8 cellular contexts compared by ENCODE assay signal in the genomic region with DNA sequence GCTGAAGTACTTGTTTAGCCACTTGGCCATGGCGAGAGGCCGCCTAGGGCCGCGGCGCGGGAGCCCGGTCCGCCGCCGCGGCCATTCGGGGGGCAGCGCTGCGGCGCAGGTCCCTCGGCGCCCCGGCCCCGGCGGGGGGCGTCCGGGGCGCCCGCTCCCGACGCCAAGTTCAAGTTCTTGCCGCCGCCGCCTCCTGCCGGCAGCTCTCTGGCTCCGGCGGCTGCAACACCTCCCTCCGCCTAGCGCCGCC. TPM values are rescaled to one million over a fixed set of nuclear protein-coding genes. Genes with fewer than 3 reads are reported as not detected.
A peak's percentile ranks its signal among the peaks of the same experiment; 100 is the strongest.
DNase-seq lines count a peak whose midpoint lies in the region; ATAC-seq, FAIRE-seq and TF ChIP-seq lines count a peak whose summit lies in the region.

No MANE protein-coding gene starts in this region.

- POLR2A ChIA-PET in AG04449 (lab: Yijun Ruan, JAX) = interaction anchor here (0.7 to 1.9 kb wide), 8 partner anchors 42 to 332 kb away, joined by 3 to 6 read pairs (median 3); partner anchors contain the start of gene ALDH1B1

- peaks cover 7% of the 10 kb centered on the region for H3K36me3 Mint-ChIP-seq in stimulated activated memory B cell treated with anti-CD40 and anti-IgM and Interleukin-4, amounts not matched to agents 10 μg/mL and 1 μg/mL and 100 μg/mL, for 72 hours

- ATAC-seq in GM18511 (IDR thresholded peaks at IDR 0.05; ENCODE audit: unreplicated experiment) = peak; percentile 42
- ATAC-seq in HG03045 (IDR thresholded peaks at IDR 0.05; ENCODE audit: unreplicated experiment) = peak; percentile 38
- ATAC-seq in stimulated activated memory B cell treated with anti-CD40 and anti-IgM and Interleukin-4, amounts not matched to agents 10 μg/mL and 1 μg/mL and 100 μg/mL, for 72 hours = peak; percentile 47

- dilution Hi-C loops in keratinocyte (cut with MboI; ENCODE audit: extremely low pct_ligation_motif_present, low sequenced_read_pairs) = loop anchor here (25.0 kb wide), 1 partner anchor 94 kb away; no protein-coding TSS in a partner anchor

- intact Hi-C loops in breast epithelium (cut with DNase I; ENCODE audit: low total_unique reads) = loop anchor here (10.0 kb wide), 1 partner anchor 54 kb away; no protein-coding TSS in a partner anchor

- peaks cover 44% of the 10 kb centered on the region for H3K27me3 Mint-ChIP-seq in stimulated activated memory B cell treated with anti-CD40 and anti-IgM and Interleukin-4, amounts not matched to agents 10 μg/mL and 1 μg/mL and 100 μg/mL, for 72 hours

- H3K27ac ChIP-seq in SJCRH30 (peak overlapping the region; percentile 91), breast epithelium (peak overlapping the region; percentile 84 to 85), keratinocyte (ENCODE audit: control insufficient read depth, insufficient read depth, low read length) (peak overlapping the region; percentile 61)

- peak overlapping the region; percentile 89 for H3K4me2 ChIP-seq in keratinocyte (ENCODE audit: control insufficient read depth, extremely low read depth, insufficient read depth, low read depth, low read length)

- DNase-seq in AG04449 (ENCODE audit: low read depth, low spot score) (no peak), SJCRH30 (peak; percentile 39 to 61), breast epithelium (ENCODE audit: low spot score in 2 of 2) (no peak), keratinocyte (ENCODE audit: low read depth, low spot score) (no peak), OCI-M2 (lab: John Stamatoyannopoulos, UW; ENCODE audit: unreplicated experiment) (no peak)

- H3K9me1 ChIP-seq in keratinocyte (ENCODE audit: control insufficient read depth, extremely low read depth, insufficient read depth, low read length) = no peaks in the 10 kb centered on the region

- peak overlapping the region; percentile 84 for H3K9ac ChIP-seq in keratinocyte (ENCODE audit: control insufficient read depth, extremely low read depth, insufficient read depth, low read length)

- H3K4me1 Mint-ChIP-seq in stimulated activated memory B cell treated with anti-CD40 and anti-IgM and Interleukin-4, amounts not matched to agents 10 μg/mL and 1 μg/mL and 100 μg/mL, for 72 hours = peaks cover 28% of the 10 kb centered on the region

- H3K9me3 Mint-ChIP-seq in stimulated activated memory B cell treated with anti-CD40 and anti-IgM and Interleukin-4, amounts not matched to agents 10 μg/mL and 1 μg/mL and 100 μg/mL, for 72 hours = no peaks in the 10 kb centered on the region

- TF ChIP-seq CTCF in AG04449 (IDR thresholded peaks at IDR 0.05; ENCODE audit: insufficient read depth, low read length, missing control alignments) (peak; percentile 75), breast epithelium (IDR thresholded peaks at IDR 0.05) (no peak), keratinocyte (optimal IDR thresholded peaks at IDR 0.05 in 1 of 3, IDR thresholded peaks at IDR 0.05 in 1 of 3, conservative IDR thresholded peaks at IDR 0.05 in 1 of 3; ENCODE audit: extremely low read depth in 1 of 3, insufficient read depth in 2 of 3, low read length in 3 of 3) (peak in 2 of 3 experiments; percentile 52 to 65)

- H3K4me3 ChIP-seq in AG04449 (ENCODE audit: low read depth, low read length) (peak overlapping the region; percentile 85), SJCRH30 (peak overlapping the region; percentile 100), breast epithelium (peak overlapping the region; percentile 79 to 85 (median 84)), keratinocyte (ENCODE audit: control insufficient read depth in 2 of 3, extremely low read depth in 1 of 3, insufficient read depth in 2 of 3, low read depth in 1 of 3, low read length in 3 of 3) (peak overlapping the region; percentile 74 to 97 (median 81))

- H3K27ac Mint-ChIP-seq in stimulated activated memory B cell treated with anti-CD40 and anti-IgM and Interleukin-4, amounts not matched to agents 10 μg/mL and 1 μg/mL and 100 μg/mL, for 72 hours = no peak overlapping the region

- no peak overlapping the region for H2AFZ ChIP-seq in keratinocyte (ENCODE audit: control insufficient read depth, low read length)

- H3K79me2 ChIP-seq in keratinocyte (ENCODE audit: control insufficient read depth, insufficient read depth, low read length) = peaks cover 50% of the 10 kb centered on the region

- H3K27me3 ChIP-seq in SJCRH30 (no peaks in the 10 kb centered on the region), breast epithelium (no peaks in the 10 kb centered on the region), keratinocyte (ENCODE audit: control insufficient read depth, extremely low read depth, insufficient read depth, low read length) (no peaks in the 10 kb centered on the region)

- peak overlapping the region; percentile 74 for H3K4me3 Mint-ChIP-seq in stimulated activated memory B cell treated with anti-CD40 and anti-IgM and Interleukin-4, amounts not matched to agents 10 μg/mL and 1 μg/mL and 100 μg/mL, for 72 hours

- H3K4me1 ChIP-seq in SJCRH30 = peaks cover 7% of the 10 kb centered on the region
- H3K4me1 ChIP-seq in breast epithelium = no peaks in the 10 kb centered on the region
- H3K4me1 ChIP-seq in keratinocyte (ENCODE audit: control insufficient read depth, extremely low read depth, insufficient read depth, low read length) = peaks cover 24% of the 10 kb centered on the region

- peaks cover 9% of the 10 kb centered on the region for H4K20me1 ChIP-seq in keratinocyte (ENCODE audit: control insufficient read depth, extremely low read depth, insufficient read depth, low read length)

- no peaks in the 10 kb centered on the region for H3K36me3 ChIP-seq in SJCRH30
- no peaks in the 10 kb centered on the region for H3K36me3 ChIP-seq in breast epithelium
- peaks cover 0 to 3% of the 10 kb centered on the region in 2 experiments for H3K36me3 ChIP-seq in keratinocyte (ENCODE audit: control insufficient read depth in 2 of 2, extremely low read depth in 1 of 2, insufficient read depth in 2 of 2, low read length in 2 of 2)

- H3K9me3 ChIP-seq in SJCRH30 (replicated peaks) = no peaks in the 10 kb centered on the region
- no peaks in the 10 kb centered on the region for H3K9me3 ChIP-seq in breast epithelium
- no peaks in the 10 kb centered on the region for H3K9me3 ChIP-seq in keratinocyte (ENCODE audit: control insufficient read depth, low read depth, low read length)

- CTCF ChIA-PET in AG04449 (lab: Yijun Ruan, JAX) = interaction anchor here (0.8 to 2.3 kb wide), 10 partner anchors 19 to 162 kb away, joined by 3 to 12 read pairs (median 4); no protein-coding TSS in a partner anchor

- TF ChIP-seq POLR2A in breast epithelium (IDR thresholded peaks at IDR 0.05) = no peak

- no peak for FAIRE-seq in keratinocyte (lab: Jason Lieb, UNC)

RNA-seq across cellular contexts. Expression of gene SHB, which starts 0.5 kb away (rescaled TPM):
- 14.7 and 14.9 TPM in 2 replicates for total RNA-seq in SJCRH30 (2014; rRNA removed; shearing (Covaris generic))
- 10 to 100 TPM in 2 of 3 donors, 1 to 10 TPM in 1; 3.8 to 18.7 (median 17.9) TPM for total RNA-seq in breast epithelium
- polyA plus RNA-seq in keratinocyte = 9.4 to 18.0 TPM (median 10.9 TPM) in 3 replicates
- 10.8 TPM for polyA plus RNA-seq in keratinocyte (2011; ENCODE audit: low read depth)
- polyA plus RNA-seq in keratinocyte (2011; cell fraction: cytosol; rRNA removed) = 9.2 and 13.0 TPM in 2 replicates
- polyA plus RNA-seq in keratinocyte (2011; cell fraction: nucleus; rRNA removed) = 12.5 and 15.5 TPM in 2 replicates
- polyA plus RNA-seq in keratinocyte (2012; ENCODE audit: low replicate concordance) = 19.8 and 20.4 TPM in 2 replicates
- polyA minus RNA-seq in keratinocyte = 11.6 to 24.3 TPM (median 12.2 TPM) in 3 replicates
- 17.5 TPM for polyA minus RNA-seq in keratinocyte (2011; cell fraction: cytosol; rRNA and poly(A)+ RNA removed)
- polyA minus RNA-seq in keratinocyte (2011; cell fraction: nucleus; rRNA and poly(A)+ RNA removed) = 17.8 and 18.4 TPM in 2 replicates

Comparison
In these comparisons a context has a peak if more than half of its experiments do, and no peak if none do; other contexts are left out.
1. DNase-seq: peak in SJCRH30 (2 of 2); none in AG04449 (single experiment), breast epithelium (0 of 2), keratinocyte (single experiment) and OCI-M2 (single experiment).
2. CTCF ChIP-seq: peak in AG04449 (single experiment) and keratinocyte (2 of 3); none in breast epithelium (0 of 3).
3. Peak in every context shown above with its lines, with median percentiles within 50 percentile points of each other: H3K4me3 ChIP-seq, ATAC-seq and H3K27ac ChIP-seq.